15 cellular contexts compared by ENCODE assay signal in the genomic region with DNA sequence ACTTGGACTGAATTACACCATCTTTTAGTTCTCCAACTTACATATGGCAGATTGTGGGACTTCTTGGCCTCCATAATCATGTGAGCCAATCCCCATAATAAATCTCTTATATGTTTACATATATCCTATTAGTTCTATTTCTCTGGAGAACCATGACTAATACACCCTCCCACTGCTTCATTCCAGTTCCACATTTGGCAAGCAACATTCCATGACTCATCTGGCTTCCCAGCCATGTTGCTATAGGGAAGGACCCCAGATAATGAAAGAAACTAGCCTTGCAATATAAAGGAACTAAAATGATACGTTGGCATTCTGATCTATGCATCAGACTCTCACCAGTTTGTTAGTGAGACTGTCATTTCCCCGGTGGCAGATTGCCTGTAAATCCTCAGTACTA. TPM values are rescaled to one million over a fixed set of nuclear protein-coding genes. Genes with fewer than 3 reads are reported as not detected.
DNase-seq lines count a peak whose midpoint lies in the region; FAIRE-seq and TF ChIP-seq lines count a peak whose summit lies in the region.
"Had no signal": no experiment of that assay in that cellular context is flagged by ENCODE, and none has a peak within 500 bp of the region (broad histone marks: within the 10 kb centered on the region; RNA-seq: fewer than 3 reads in every experiment).

No MANE protein-coding gene starts in this region.

- FAIRE-seq in astrocyte (lab: Jason Lieb, UNC), result peak; percentile 17
- peak; percentile 86 for FAIRE-seq in keratinocyte (lab: Jason Lieb, UNC)
- FAIRE-seq: GM18507 had no signal

- peak overlapping the region; percentile 35 for H2AFZ ChIP-seq in astrocyte (ENCODE audit: low read depth, low read length)
- no peak overlapping the region for H2AFZ ChIP-seq in keratinocyte (ENCODE audit: control insufficient read depth, low read length)

- no peaks in the 10 kb centered on the region for H3K9me1 ChIP-seq in keratinocyte (ENCODE audit: control insufficient read depth, extremely low read depth, insufficient read depth, low read length)

- H3K9me3 ChIP-seq in astrocyte (ENCODE audit: insufficient read depth, low read depth, low read length), result no peaks in the 10 kb centered on the region
- H3K9me3 ChIP-seq in keratinocyte (ENCODE audit: control insufficient read depth, low read depth, low read length), result no peaks in the 10 kb centered on the region

- CTCF ChIA-PET in AG04449 (lab: Yijun Ruan, JAX), result interaction anchor here (1.6 to 2.7 kb wide), 2 partner anchors 34 to 43 kb away, joined by 4 to 8 read pairs; no protein-coding TSS in a partner anchor

- no peak for TF ChIP-seq CTCF in AG04449 (IDR thresholded peaks at IDR 0.05; ENCODE audit: insufficient read depth, low read length, missing control alignments)
- TF ChIP-seq CTCF in astrocyte (IDR thresholded peaks at IDR 0.05; ENCODE audit: insufficient read depth, low read depth, low read length), result no peak
- TF ChIP-seq CTCF in keratinocyte (optimal IDR thresholded peaks at IDR 0.05 in 1 of 3, IDR thresholded peaks at IDR 0.05 in 1 of 3, conservative IDR thresholded peaks at IDR 0.05 in 1 of 3; ENCODE audit: extremely low read depth in 1 of 3, insufficient read depth in 2 of 3, low read length in 3 of 3), result no peak

- H3K79me2 ChIP-seq in astrocyte (ENCODE audit: insufficient read depth, low read length) (no peaks in the 10 kb centered on the region), keratinocyte (ENCODE audit: control insufficient read depth, insufficient read depth, low read length) (no peaks in the 10 kb centered on the region)

- H3K36me3 ChIP-seq in astrocyte (ENCODE audit: insufficient read depth, low read length) (no peaks in the 10 kb centered on the region), keratinocyte (ENCODE audit: control insufficient read depth in 2 of 2, extremely low read depth in 1 of 2, insufficient read depth in 2 of 2, low read length in 2 of 2) (no peaks in the 10 kb centered on the region)

- peak overlapping the region; percentile 71 for H3K4me2 ChIP-seq in astrocyte (ENCODE audit: low read length)
- peak overlapping the region; percentile 42 for H3K4me2 ChIP-seq in keratinocyte (ENCODE audit: control insufficient read depth, extremely low read depth, insufficient read depth, low read depth, low read length)

- dilution Hi-C loops in keratinocyte (cut with MboI; ENCODE audit: extremely low pct_ligation_motif_present, low sequenced_read_pairs), result no loop called here

- H3K4me3 ChIP-seq in AG04449 (ENCODE audit: low read depth, low read length) (no peak overlapping the region), astrocyte (ENCODE audit: insufficient read depth, low read depth, low read length) (no peak overlapping the region), keratinocyte (ENCODE audit: control insufficient read depth in 2 of 3, extremely low read depth in 1 of 3, insufficient read depth in 2 of 3, low read depth in 1 of 3, low read length in 3 of 3) (no peak overlapping the region)

- POLR2A ChIA-PET in AG04449 (lab: Yijun Ruan, JAX), result no interaction called here

- peaks cover 10% of the 10 kb centered on the region for H3K4me1 Mint-ChIP-seq in astrocyte (ENCODE audit: low read depth, unreplicated experiment)
- H3K4me1 Mint-ChIP-seq: CD8-positive, alpha-beta memory T cell had no signal

- no peaks in the 10 kb centered on the region for H3K27me3 Mint-ChIP-seq in astrocyte (ENCODE audit: low read depth, unreplicated experiment)

- H3K4me1 ChIP-seq in astrocyte (ENCODE audit: insufficient read depth, low read length) (peaks cover 10% of the 10 kb centered on the region), keratinocyte (ENCODE audit: control insufficient read depth, extremely low read depth, insufficient read depth, low read length) (peaks cover 17% of the 10 kb centered on the region)

- peak; percentile 85 for DNase-seq in AG04449 (ENCODE audit: low read depth, low spot score)
- peak; percentile 74 for DNase-seq in HPDE6-E6E7 (ENCODE audit: extremely low spot score)
- DNase-seq in astrocyte (ENCODE audit: low read depth), result peak; percentile 95
- DNase-seq in keratinocyte (ENCODE audit: low read depth, low spot score), result peak; percentile 26
- no peak for DNase-seq in activated effector memory CD4-positive, alpha-beta T cell treated with Interleukin-2 at 50 U/mL for 16 hours
- no peak for DNase-seq in pons (ENCODE audit: low spot score)
- no peak for DNase-seq in DMS153 treated with DMSO at 0.1 percent for 48 hours (lab: John Stamatoyannopoulos, UW; ENCODE audit: unreplicated experiment)
- DNase-seq in NCI-H146 treated with DMSO at 0.1 percent for 48 hours (lab: John Stamatoyannopoulos, UW; ENCODE audit: unreplicated experiment), result no peak
- DNase-seq: CD8-positive, alpha-beta memory T cell; left ventricle myocardium superior; NCI-H2227 treated with DMSO at 0.1 percent for 48 hours; stimulated activated CD4-positive, alpha-beta T cell treated with anti-CD3 and anti-CD28 coated beads, Interleukin-15, amount 100 ng/mL, for 24 hours; T-helper 1 cell had no signal

- no peaks in the 10 kb centered on the region for H3K36me3 Mint-ChIP-seq in astrocyte (ENCODE audit: low read depth, unreplicated experiment)
- H3K36me3 Mint-ChIP-seq: CD8-positive, alpha-beta memory T cell had no signal

- no peaks in the 10 kb centered on the region for H3K27me3 ChIP-seq in astrocyte (ENCODE audit: insufficient read depth, low read length)
- no peaks in the 10 kb centered on the region for H3K27me3 ChIP-seq in keratinocyte (ENCODE audit: control insufficient read depth, extremely low read depth, insufficient read depth, low read length)

- peak overlapping the region; percentile 11 for H3K9ac ChIP-seq in astrocyte (ENCODE audit: low read length)
- H3K9ac ChIP-seq in keratinocyte (ENCODE audit: control insufficient read depth, extremely low read depth, insufficient read depth, low read length), result no peak overlapping the region

- no peaks in the 10 kb centered on the region for H3K9me3 Mint-ChIP-seq in astrocyte (ENCODE audit: unreplicated experiment)
- H3K9me3 Mint-ChIP-seq: CD8-positive, alpha-beta memory T cell had no signal

- H4K20me1 ChIP-seq in astrocyte (ENCODE audit: insufficient read depth, low read length) (no peaks in the 10 kb centered on the region), keratinocyte (ENCODE audit: control insufficient read depth, extremely low read depth, insufficient read depth, low read length) (no peaks in the 10 kb centered on the region)

- peak overlapping the region; percentile 77 for H3K27ac Mint-ChIP-seq in astrocyte (ENCODE audit: unreplicated experiment)
- H3K27ac Mint-ChIP-seq: CD8-positive, alpha-beta memory T cell had no signal

- H3K27ac ChIP-seq in astrocyte (ENCODE audit: low read depth, low read length) (peak overlapping the region; percentile 64), keratinocyte (ENCODE audit: control insufficient read depth, insufficient read depth, low read length) (peak overlapping the region; percentile 40)

- no peak overlapping the region for H3K4me3 Mint-ChIP-seq in astrocyte (ENCODE audit: unreplicated experiment)
- H3K4me3 Mint-ChIP-seq: CD8-positive, alpha-beta memory T cell had no signal

RNA-seq across cellular contexts. Expression of a gene that starts 10.9 kb away (rescaled TPM):
- not detected in 2 replicates for total RNA-seq in astrocyte
- not detected in 3 replicates for polyA plus RNA-seq in keratinocyte
- not detected for polyA plus RNA-seq in keratinocyte (2011; ENCODE audit: low read depth)
- polyA plus RNA-seq in keratinocyte (2011; cell fraction: cytosol; rRNA removed), result not detected in 2 replicates
- polyA plus RNA-seq in keratinocyte (2011; cell fraction: nucleus; rRNA removed), result not detected in 2 replicates
- polyA plus RNA-seq in keratinocyte (2012; ENCODE audit: low replicate concordance), result not detected in 2 replicates
- not detected in 3 replicates for polyA minus RNA-seq in keratinocyte
- not detected for polyA minus RNA-seq in keratinocyte (2011; cell fraction: cytosol; rRNA and poly(A)+ RNA removed)
- polyA minus RNA-seq in keratinocyte (2011; cell fraction: nucleus; rRNA and poly(A)+ RNA removed), result not detected in 2 replicates
- total RNA-seq: CD8-positive, alpha-beta memory T cell; left ventricle myocardium superior; subcutaneous adipose tissue had no signal
- polyA plus RNA-seq: CD8-positive, alpha-beta memory T cell had no signal

RNA-seq across cellular contexts. Expression of a gene that starts 51.2 kb away (rescaled TPM):
- 13.0 and 13.7 TPM in 2 replicates for total RNA-seq in astrocyte
- 8.9 to 18.9 TPM (median 18.2 TPM) in 3 replicates for polyA plus RNA-seq in keratinocyte
- 2.1 TPM for polyA plus RNA-seq in keratinocyte (2011; ENCODE audit: low read depth)
- polyA plus RNA-seq in keratinocyte (2011; cell fraction: cytosol; rRNA removed), result 14.5 and 22.9 TPM in 2 replicates
- 15.1 and 18.9 TPM in 2 replicates for polyA plus RNA-seq in keratinocyte (2011; cell fraction: nucleus; rRNA removed)
- 6.3 and 28.6 TPM in 2 replicates for polyA plus RNA-seq in keratinocyte (2012; ENCODE audit: low replicate concordance)
- polyA minus RNA-seq in keratinocyte, result 12.8 to 25.6 TPM (median 19.9 TPM) in 3 replicates
- polyA minus RNA-seq in keratinocyte (2011; cell fraction: cytosol; rRNA and poly(A)+ RNA removed), result 34.7 TPM
- 17.6 and 27.0 TPM in 2 replicates for polyA minus RNA-seq in keratinocyte (2011; cell fraction: nucleus; rRNA and poly(A)+ RNA removed)

RNA-seq across cellular contexts. Expression of a gene that starts 54.5 kb away (rescaled TPM):
- 32.9 and 35.8 TPM in 2 replicates for total RNA-seq in astrocyte
- polyA plus RNA-seq in keratinocyte, result 20.7 to 32.4 TPM (median 28.7 TPM) in 3 replicates
- polyA plus RNA-seq in keratinocyte (2011; ENCODE audit: low read depth), result 6.2 TPM
- 12.7 and 26.4 TPM in 2 replicates for polyA plus RNA-seq in keratinocyte (2011; cell fraction: cytosol; rRNA removed)
- polyA plus RNA-seq in keratinocyte (2011; cell fraction: nucleus; rRNA removed), result 44.9 and 54.6 TPM in 2 replicates
- polyA plus RNA-seq in keratinocyte (2012; ENCODE audit: low replicate concordance), result 20.4 and 20.9 TPM in 2 replicates
- polyA minus RNA-seq in keratinocyte, result 3.8 to 26.3 TPM (median 23.2 TPM) in 3 replicates
- 15.0 TPM for polyA minus RNA-seq in keratinocyte (2011; cell fraction: cytosol; rRNA and poly(A)+ RNA removed)
- polyA minus RNA-seq in keratinocyte (2011; cell fraction: nucleus; rRNA and poly(A)+ RNA removed), result 24.3 and 41.1 TPM in 2 replicates

Comparison
In these comparisons a context has a peak if more than half of its experiments do, and no peak if none do; other contexts are left out.
1. DNase-seq: peak in AG04449 (single experiment), HPDE6-E6E7 (single experiment), astrocyte (single experiment) and keratinocyte (single experiment); none in activated effector memory CD4-positive, alpha-beta T cell treated with Interleukin-2 at 50 U/mL for 16 hours (single experiment), pons (single experiment), DMS153 treated with DMSO at 0.1 percent for 48 hours (single experiment) and NCI-H146 treated with DMSO at 0.1 percent for 48 hours (single experiment).